Comparison of ENCODE assay signal across 8 cellular contexts in genomic region chr1:223992456-223993246, GRCh38.
DNase-seq lines count a peak whose midpoint lies in the region; ATAC-seq and TF ChIP-seq lines count a peak whose summit lies in the region.
"Not testable (repeated sequence)": the region's sequence is repeated elsewhere in the genome, so short reads cannot be mapped to it uniquely, and the experiment has no call there.

No MANE protein-coding gene starts in this region.

- peak overlapping the region; percentile 74 to 87 (median 81) for H3K9ac ChIP-seq in BLaER1 treated with 17β-estradiol and CSF1 and Interleukin-3, amounts not matched to agents 10 nM and 100 nM

- H3K4me1 Mint-ChIP-seq in activated CD4-positive, alpha-beta T cell treated with anti-CD3 and anti-CD28 coated beads, Interleukin-2, amount 10 ng/mL, durations not matched to agents 7 days and 5 days, result peaks cover 11% of the 10 kb centered on the region
- H3K4me1 Mint-ChIP-seq in dendritic cell treated with granulocyte-macrophage colony-stimulating factor and Interleukin-4, amounts not matched to agents 40 ng/mL and 50 ng/mL, for 4 days (ENCODE audit: low read depth), result not testable (repeated sequence)

- POLR2A ChIA-PET in activated CD4-positive, alpha-beta T cell treated with anti-CD3 and anti-CD28 coated beads, Interleukin-2, amount 10 ng/mL, durations not matched to agents 7 days and 5 days (lab: Charles Lee), result interaction anchor here (0.6 kb wide), 1 partner anchor 218 kb away, joined by 3 read pairs; no protein-coding TSS in a partner anchor

- H3K36me3 Mint-ChIP-seq in activated CD4-positive, alpha-beta T cell treated with anti-CD3 and anti-CD28 coated beads, Interleukin-2, amount 10 ng/mL, durations not matched to agents 7 days and 5 days (ENCODE audit: low read depth); dendritic cell treated with granulocyte-macrophage colony-stimulating factor and Interleukin-4, amounts not matched to agents 40 ng/mL and 50 ng/mL, for 4 days (ENCODE audit: low read depth): not testable (repeated sequence)

- peak overlapping the region; percentile 63 to 81 (median 78) for H3K4me3 ChIP-seq in BLaER1 treated with 17β-estradiol and CSF1 and Interleukin-3, amounts not matched to agents 10 nM and 100 nM
- peak overlapping the region; percentile 65 to 66 for H3K4me3 ChIP-seq in left lung

- CTCF ChIA-PET in activated CD4-positive, alpha-beta T cell treated with anti-CD3 and anti-CD28 coated beads, Interleukin-2, amount 10 ng/mL, durations not matched to agents 7 days and 5 days (lab: Charles Lee), result not testable (repeated sequence)

- H3K9me3 Mint-ChIP-seq in activated CD4-positive, alpha-beta T cell treated with anti-CD3 and anti-CD28 coated beads, Interleukin-2, amount 10 ng/mL, durations not matched to agents 7 days and 5 days; dendritic cell treated with granulocyte-macrophage colony-stimulating factor and Interleukin-4, amounts not matched to agents 40 ng/mL and 50 ng/mL, for 4 days: not testable (repeated sequence)

- H3K9me3 ChIP-seq in BLaER1 treated with 17β-estradiol and CSF1 and Interleukin-3, amounts not matched to agents 10 nM and 100 nM (replicated peaks in 1 of 11); left lung: not testable (repeated sequence)

- H4K20me1 ChIP-seq in BLaER1 treated with 17β-estradiol and CSF1 and Interleukin-3, amounts not matched to agents 10 nM and 100 nM, result not testable (repeated sequence)

- DNase-seq in NCI-H526 treated with DMSO at 0.1 percent for 48 hours (lab: John Stamatoyannopoulos, UW) (peak; percentile 85), left lung (peak; percentile 99 to 100)
- peak; percentile 100 for DNase-seq in activated CD4-positive, alpha-beta T cell treated with anti-CD3 and anti-CD28 coated beads, Interleukin-2, amount 10 ng/mL, durations not matched to agents 7 days and 5 days
- peak; percentile 100 for DNase-seq in stimulated activated CD4-positive, alpha-beta T cell treated with anti-CD3 and anti-CD28 coated beads, Interleukin-2, amount 100 ng/mL, for 4 hours (ENCODE audit: low read depth)

- H3K27ac Mint-ChIP-seq in activated CD4-positive, alpha-beta T cell treated with anti-CD3 and anti-CD28 coated beads, Interleukin-2, amount 10 ng/mL, durations not matched to agents 7 days and 5 days, result peak overlapping the region; percentile 99
- H3K27ac Mint-ChIP-seq in dendritic cell treated with granulocyte-macrophage colony-stimulating factor and Interleukin-4, amounts not matched to agents 40 ng/mL and 50 ng/mL, for 4 days, result peak overlapping the region; percentile 99

- peaks cover 0 to 10% (median 4%) of the 10 kb centered on the region in 10 experiments; a peak in 9 of 20 replicates for H3K4me1 ChIP-seq in BLaER1 treated with 17β-estradiol and CSF1 and Interleukin-3, amounts not matched to agents 10 nM and 100 nM
- H3K4me1 ChIP-seq in left lung, result not testable (repeated sequence)

- peak; percentile 100 for ATAC-seq in GM19351 (IDR thresholded peaks at IDR 0.05; ENCODE audit: unreplicated experiment)
- ATAC-seq in HG03520 (IDR thresholded peaks at IDR 0.05; ENCODE audit: unreplicated experiment), result peak; percentile 100
- peak; percentile 100 for ATAC-seq in left lung

- H3K36me3 ChIP-seq in BLaER1 treated with 17β-estradiol and CSF1 and Interleukin-3, amounts not matched to agents 10 nM and 100 nM; left lung: not testable (repeated sequence)

- peak overlapping the region; percentile 76 to 90 (median 81) for H3K4me2 ChIP-seq in BLaER1 treated with 17β-estradiol and CSF1 and Interleukin-3, amounts not matched to agents 10 nM and 100 nM

- TF ChIP-seq CTCF in left lung (IDR thresholded peaks at IDR 0.05), result not testable (repeated sequence)

- H3K4me3 Mint-ChIP-seq in activated CD4-positive, alpha-beta T cell treated with anti-CD3 and anti-CD28 coated beads, Interleukin-2, amount 10 ng/mL, durations not matched to agents 7 days and 5 days, result peak overlapping the region; percentile 96
- H3K4me3 Mint-ChIP-seq in dendritic cell treated with granulocyte-macrophage colony-stimulating factor and Interleukin-4, amounts not matched to agents 40 ng/mL and 50 ng/mL, for 4 days, result peak overlapping the region; percentile 88

- intact Hi-C loops in dendritic cell treated with granulocyte-macrophage colony-stimulating factor and Interleukin-4, amounts not matched to agents 40 ng/mL and 50 ng/mL, for 4 days (cut with micrococcal nuclease), result loop anchor here (5.0 kb wide), 2 partner anchors 120 to 340 kb away; partner anchors contain the start of genes FBXO28 and NVL
- intact Hi-C loops in left lung (cut with DNase I), result not testable (repeated sequence)

- peak overlapping the region; percentile 66 to 80 (median 76) for H3K27ac ChIP-seq in BLaER1 treated with 17β-estradiol and CSF1 and Interleukin-3, amounts not matched to agents 10 nM and 100 nM
- peak overlapping the region; percentile 83 to 92 for H3K27ac ChIP-seq in left lung

- not testable (repeated sequence) for H3K27me3 Mint-ChIP-seq in activated CD4-positive, alpha-beta T cell treated with anti-CD3 and anti-CD28 coated beads, Interleukin-2, amount 10 ng/mL, durations not matched to agents 7 days and 5 days; dendritic cell treated with granulocyte-macrophage colony-stimulating factor and Interleukin-4, amounts not matched to agents 40 ng/mL and 50 ng/mL, for 4 days

- H3K27me3 ChIP-seq in BLaER1 treated with 17β-estradiol and CSF1 and Interleukin-3, amounts not matched to agents 10 nM and 100 nM; left lung: not testable (repeated sequence)

Comparison
In these comparisons a context has a peak if more than half of its experiments do, and no peak if none do; other contexts are left out.
1. Peak in every context shown above with its lines: DNase-seq, ATAC-seq, H3K4me3 ChIP-seq and H3K27ac ChIP-seq.